1 cellular context compared by ENCODE assay signal in genomic region chr3:10290476-10291138, GRCh38.
TF ChIP-seq lines count a peak whose summit lies in the region.

No MANE protein-coding gene starts in this region.

TF ChIP-seq in GM12878, 131 proteins besides CTCF, POLR2A, EP300 and RAD21:
- TF ChIP-seq YBX1 (IDR thresholded peaks at IDR 0.05) (no peak), SREBF2 (IDR thresholded peaks at IDR 0.05; ENCODE audit: low read length) (no peak)
